ENCODE assay signal across 1 cellular context in the genomic region with DNA sequence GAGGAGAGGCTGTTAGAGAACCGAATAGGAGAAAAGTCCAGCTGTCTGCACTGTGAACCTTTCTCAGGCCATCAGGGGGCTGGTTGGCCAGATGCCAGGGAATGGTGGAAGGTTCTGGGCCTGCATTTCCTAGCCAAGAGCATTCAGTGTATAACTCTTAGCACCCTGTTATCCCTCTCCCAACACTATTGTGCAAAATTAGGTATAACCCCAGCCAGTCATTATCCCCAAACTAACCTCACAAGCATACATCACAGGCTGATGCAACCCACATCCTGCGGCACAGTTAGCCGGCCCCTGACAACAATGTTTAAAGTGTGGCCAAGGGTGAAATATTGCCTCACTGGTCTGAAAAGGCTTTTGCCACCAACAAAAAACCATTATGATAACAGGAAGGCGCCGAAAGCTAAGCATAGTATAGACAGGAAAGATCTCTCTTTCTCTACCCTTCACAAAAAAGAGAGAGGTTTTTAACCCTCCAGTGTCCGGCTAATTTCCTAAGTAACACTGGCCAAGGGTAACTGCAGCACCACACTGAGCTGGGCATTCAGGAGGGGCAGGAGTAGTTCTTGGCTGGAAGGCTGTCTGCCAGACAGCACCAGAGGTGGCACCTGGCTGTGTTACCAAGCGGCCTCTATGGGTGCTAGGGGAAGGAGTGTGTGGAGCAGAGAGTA.
TF ChIP-seq lines count a peak whose summit lies in the region.

No MANE protein-coding gene starts in this region.

TF ChIP-seq in HepG2, 621 proteins besides CTCF, POLR2A, EP300 and RAD21 (continued from another document and continues in another):
- no peak for TF ChIP-seq ZBTB44 (CRISPR knock-in tag; IDR thresholded peaks at IDR 0.05)
- TF ChIP-seq, protein P1, sequence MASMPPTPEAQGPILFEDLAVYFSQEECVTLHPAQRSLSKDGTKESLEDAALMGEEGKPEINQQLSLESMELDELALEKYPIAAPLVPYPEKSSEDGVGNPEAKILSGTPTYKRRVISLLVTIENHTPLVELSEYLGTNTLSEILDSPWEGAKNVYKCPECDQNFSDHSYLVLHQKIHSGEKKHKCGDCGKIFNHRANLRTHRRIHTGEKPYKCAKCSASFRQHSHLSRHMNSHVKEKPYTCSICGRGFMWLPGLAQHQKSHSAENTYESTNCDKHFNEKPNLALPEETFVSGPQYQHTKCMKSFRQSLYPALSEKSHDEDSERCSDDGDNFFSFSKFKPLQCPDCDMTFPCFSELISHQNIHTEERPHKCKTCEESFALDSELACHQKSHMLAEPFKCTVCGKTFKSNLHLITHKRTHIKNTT (CRISPR knock-in tag; IDR thresholded peaks at IDR 0.05) = no peak
- no peak for TF ChIP-seq ZNF20 (CRISPR knock-in tag; IDR thresholded peaks at IDR 0.05)
- TF ChIP-seq, protein P2, sequence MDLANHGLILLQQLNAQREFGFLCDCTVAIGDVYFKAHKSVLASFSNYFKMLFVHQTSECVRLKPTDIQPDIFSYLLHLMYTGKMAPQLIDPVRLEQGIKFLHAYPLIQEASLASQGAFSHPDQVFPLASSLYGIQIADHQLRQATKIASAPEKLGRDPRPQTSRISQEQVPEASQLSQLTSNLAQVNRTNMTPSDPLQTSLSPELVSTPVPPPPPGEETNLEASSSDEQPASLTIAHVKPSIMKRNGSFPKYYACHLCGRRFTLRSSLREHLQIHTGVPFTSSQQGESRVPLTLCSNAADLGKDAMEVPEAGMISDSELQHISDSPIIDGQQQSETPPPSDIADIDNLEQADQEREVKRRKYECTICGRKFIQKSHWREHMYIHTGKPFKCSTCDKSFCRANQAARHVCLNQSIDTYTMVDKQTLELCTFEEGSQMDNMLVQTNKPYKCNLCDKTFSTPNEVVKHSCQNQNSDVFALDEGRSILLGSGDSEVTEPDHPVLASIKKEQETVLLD (CRISPR knock-in tag; IDR thresholded peaks at IDR 0.05; ENCODE audit: low read depth) = no peak
- TF ChIP-seq MYNN (CRISPR knock-in tag; IDR thresholded peaks at IDR 0.05; ENCODE audit: low read depth) = no peak
- TF ChIP-seq RFX5 (IDR thresholded peaks at IDR 0.05; ENCODE audit: low read depth, low read length) = no peak
- peak; percentile 58; the same call in 1 of the 2 replicates for TF ChIP-seq ZNF772 (CRISPR knock-in tag; IDR thresholded peaks at IDR 0.05)
- no peak for TF ChIP-seq ZSCAN12 (CRISPR knock-in tag; IDR thresholded peaks at IDR 0.05)
- TF ChIP-seq ZNF251 (CRISPR knock-in tag; IDR thresholded peaks at IDR 0.05) = no peak
- TF ChIP-seq ZNF136 (CRISPR knock-in tag; IDR thresholded peaks at IDR 0.05; ENCODE audit: low read depth) = peak; percentile 91
- no peak for TF ChIP-seq KMT2A (CRISPR knock-in tag; IDR thresholded peaks at IDR 0.05)
- TF ChIP-seq MED1 (CRISPR knock-in tag; IDR thresholded peaks at IDR 0.05) = peak; percentile 94
- TF ChIP-seq, protein P3, sequence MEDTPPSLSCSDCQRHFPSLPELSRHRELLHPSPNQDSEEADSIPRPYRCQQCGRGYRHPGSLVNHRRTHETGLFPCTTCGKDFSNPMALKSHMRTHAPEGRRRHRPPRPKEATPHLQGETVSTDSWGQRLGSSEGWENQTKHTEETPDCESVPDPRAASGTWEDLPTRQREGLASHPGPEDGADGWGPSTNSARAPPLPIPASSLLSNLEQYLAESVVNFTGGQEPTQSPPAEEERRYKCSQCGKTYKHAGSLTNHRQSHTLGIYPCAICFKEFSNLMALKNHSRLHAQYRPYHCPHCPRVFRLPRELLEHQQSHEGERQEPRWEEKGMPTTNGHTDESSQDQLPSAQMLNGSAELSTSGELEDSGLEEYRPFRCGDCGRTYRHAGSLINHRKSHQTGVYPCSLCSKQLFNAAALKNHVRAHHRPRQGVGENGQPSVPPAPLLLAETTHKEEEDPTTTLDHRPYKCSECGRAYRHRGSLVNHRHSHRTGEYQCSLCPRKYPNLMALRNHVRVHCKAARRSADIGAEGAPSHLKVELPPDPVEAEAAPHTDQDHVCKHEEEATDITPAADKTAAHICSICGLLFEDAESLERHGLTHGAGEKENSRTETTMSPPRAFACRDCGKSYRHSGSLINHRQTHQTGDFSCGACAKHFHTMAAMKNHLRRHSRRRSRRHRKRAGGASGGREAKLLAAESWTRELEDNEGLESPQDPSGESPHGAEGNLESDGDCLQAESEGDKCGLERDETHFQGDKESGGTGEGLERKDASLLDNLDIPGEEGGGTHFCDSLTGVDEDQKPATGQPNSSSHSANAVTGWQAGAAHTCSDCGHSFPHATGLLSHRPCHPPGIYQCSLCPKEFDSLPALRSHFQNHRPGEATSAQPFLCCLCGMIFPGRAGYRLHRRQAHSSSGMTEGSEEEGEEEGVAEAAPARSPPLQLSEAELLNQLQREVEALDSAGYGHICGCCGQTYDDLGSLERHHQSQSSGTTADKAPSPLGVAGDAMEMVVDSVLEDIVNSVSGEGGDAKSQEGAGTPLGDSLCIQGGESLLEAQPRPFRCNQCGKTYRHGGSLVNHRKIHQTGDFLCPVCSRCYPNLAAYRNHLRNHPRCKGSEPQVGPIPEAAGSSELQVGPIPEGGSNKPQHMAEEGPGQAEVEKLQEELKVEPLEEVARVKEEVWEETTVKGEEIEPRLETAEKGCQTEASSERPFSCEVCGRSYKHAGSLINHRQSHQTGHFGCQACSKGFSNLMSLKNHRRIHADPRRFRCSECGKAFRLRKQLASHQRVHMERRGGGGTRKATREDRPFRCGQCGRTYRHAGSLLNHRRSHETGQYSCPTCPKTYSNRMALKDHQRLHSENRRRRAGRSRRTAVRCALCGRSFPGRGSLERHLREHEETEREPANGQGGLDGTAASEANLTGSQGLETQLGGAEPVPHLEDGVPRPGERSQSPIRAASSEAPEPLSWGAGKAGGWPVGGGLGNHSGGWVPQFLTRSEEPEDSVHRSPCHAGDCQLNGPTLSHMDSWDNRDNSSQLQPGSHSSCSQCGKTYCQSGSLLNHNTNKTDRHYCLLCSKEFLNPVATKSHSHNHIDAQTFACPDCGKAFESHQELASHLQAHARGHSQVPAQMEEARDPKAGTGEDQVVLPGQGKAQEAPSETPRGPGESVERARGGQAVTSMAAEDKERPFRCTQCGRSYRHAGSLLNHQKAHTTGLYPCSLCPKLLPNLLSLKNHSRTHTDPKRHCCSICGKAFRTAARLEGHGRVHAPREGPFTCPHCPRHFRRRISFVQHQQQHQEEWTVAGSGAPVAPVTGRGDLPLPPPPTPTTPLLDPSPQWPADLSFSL (CRISPR knock-in tag; IDR thresholded peaks at IDR 0.05) = no peak
- TF ChIP-seq PHB2 (IDR thresholded peaks at IDR 0.05; ENCODE audit: partially characterized antibody) = no peak
- TF ChIP-seq GRHL1 (CRISPR knock-in tag; conservative IDR thresholded peaks at IDR 0.05) = no peak
- TF ChIP-seq ZNF24 (IDR thresholded peaks at IDR 0.05) = no peak
- no peak for TF ChIP-seq IRX3 (CRISPR knock-in tag; IDR thresholded peaks at IDR 0.05; ENCODE audit: borderline replicate concordance, low read depth)
- no peak for TF ChIP-seq ZBTB26 (CRISPR knock-in tag; IDR thresholded peaks at IDR 0.05; ENCODE audit: borderline replicate concordance)
- TF ChIP-seq ZNF841 (CRISPR knock-in tag; IDR thresholded peaks at IDR 0.05; ENCODE audit: borderline replicate concordance) = no peak
- TF ChIP-seq KDM5A (IDR thresholded peaks at IDR 0.05; ENCODE audit: borderline replicate concordance, low read length) = no peak
- TF ChIP-seq PRMT3 (CRISPR knock-in tag; IDR thresholded peaks at IDR 0.05; ENCODE audit: borderline replicate concordance, low read depth) = peak; percentile 78; the same call in 1 of the 2 replicates
- TF ChIP-seq ZNF275 (CRISPR knock-in tag; IDR thresholded peaks at IDR 0.05; ENCODE audit: borderline replicate concordance) = no peak
- TF ChIP-seq TRIM24 (CRISPR knock-in tag; IDR thresholded peaks at IDR 0.05) = peak; percentile 79; the same call in 1 of the 2 replicates
- TF ChIP-seq ZNF766 (CRISPR knock-in tag; IDR thresholded peaks at IDR 0.05; ENCODE audit: borderline replicate concordance) = no peak
- peak; percentile 35; the same call in 1 of the 2 replicates for TF ChIP-seq CHD4 (IDR thresholded peaks at IDR 0.05; ENCODE audit: borderline replicate concordance, low read length)
- TF ChIP-seq SRSF9 (IDR thresholded peaks at IDR 0.05; ENCODE audit: borderline replicate concordance, insufficient read depth, low read depth, low read length, poor library complexity, severe bottlenecking) = no peak
- no peak; the same call in 1 of the 2 replicates for TF ChIP-seq HIC2 (CRISPR knock-in tag; IDR thresholded peaks at IDR 0.05; ENCODE audit: low read depth)
- peak; percentile 42; the same call in 1 of the 2 replicates for TF ChIP-seq BORCS8-MEF2B (CRISPR knock-in tag; IDR thresholded peaks at IDR 0.05)
- TF ChIP-seq, protein P4, sequence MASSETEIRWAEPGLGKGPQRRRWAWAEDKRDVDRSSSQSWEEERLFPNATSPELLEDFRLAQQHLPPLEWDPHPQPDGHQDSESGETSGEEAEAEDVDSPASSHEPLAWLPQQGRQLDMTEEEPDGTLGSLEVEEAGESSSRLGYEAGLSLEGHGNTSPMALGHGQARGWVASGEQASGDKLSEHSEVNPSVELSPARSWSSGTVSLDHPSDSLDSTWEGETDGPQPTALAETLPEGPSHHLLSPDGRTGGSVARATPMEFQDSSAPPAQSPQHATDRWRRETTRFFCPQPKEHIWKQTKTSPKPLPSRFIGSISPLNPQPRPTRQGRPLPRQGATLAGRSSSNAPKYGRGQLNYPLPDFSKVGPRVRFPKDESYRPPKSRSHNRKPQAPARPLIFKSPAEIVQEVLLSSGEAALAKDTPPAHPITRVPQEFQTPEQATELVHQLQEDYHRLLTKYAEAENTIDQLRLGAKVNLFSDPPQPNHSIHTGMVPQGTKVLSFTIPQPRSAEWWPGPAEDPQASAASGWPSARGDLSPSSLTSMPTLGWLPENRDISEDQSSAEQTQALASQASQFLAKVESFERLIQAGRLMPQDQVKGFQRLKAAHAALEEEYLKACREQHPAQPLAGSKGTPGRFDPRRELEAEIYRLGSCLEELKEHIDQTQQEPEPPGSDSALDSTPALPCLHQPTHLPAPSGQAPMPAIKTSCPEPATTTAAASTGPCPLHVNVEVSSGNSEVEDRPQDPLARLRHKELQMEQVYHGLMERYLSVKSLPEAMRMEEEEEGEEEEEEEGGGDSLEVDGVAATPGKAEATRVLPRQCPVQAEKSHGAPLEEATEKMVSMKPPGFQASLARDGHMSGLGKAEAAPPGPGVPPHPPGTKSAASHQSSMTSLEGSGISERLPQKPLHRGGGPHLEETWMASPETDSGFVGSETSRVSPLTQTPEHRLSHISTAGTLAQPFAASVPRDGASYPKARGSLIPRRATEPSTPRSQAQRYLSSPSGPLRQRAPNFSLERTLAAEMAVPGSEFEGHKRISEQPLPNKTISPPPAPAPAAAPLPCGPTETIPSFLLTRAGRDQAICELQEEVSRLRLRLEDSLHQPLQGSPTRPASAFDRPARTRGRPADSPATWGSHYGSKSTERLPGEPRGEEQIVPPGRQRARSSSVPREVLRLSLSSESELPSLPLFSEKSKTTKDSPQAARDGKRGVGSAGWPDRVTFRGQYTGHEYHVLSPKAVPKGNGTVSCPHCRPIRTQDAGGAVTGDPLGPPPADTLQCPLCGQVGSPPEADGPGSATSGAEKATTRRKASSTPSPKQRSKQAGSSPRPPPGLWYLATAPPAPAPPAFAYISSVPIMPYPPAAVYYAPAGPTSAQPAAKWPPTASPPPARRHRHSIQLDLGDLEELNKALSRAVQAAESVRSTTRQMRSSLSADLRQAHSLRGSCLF (CRISPR knock-in tag; IDR thresholded peaks at IDR 0.05; ENCODE audit: borderline replicate concordance) = no peak
- TF ChIP-seq KLF13 (CRISPR knock-in tag; IDR thresholded peaks at IDR 0.05) = no peak
